In genomic region chr1:86416343-86416742, GRCh38 we compare ENCODE assay signal across 16 cellular contexts. TPM values are rescaled to one million over a fixed set of nuclear protein-coding genes. Genes with fewer than 3 reads are reported as not detected.
DNase-seq lines count a peak whose midpoint lies in the region; TF ChIP-seq lines count a peak whose summit lies in the region.
"Had no signal": no experiment of that assay in that cellular context is flagged by ENCODE, and none has a peak within 500 bp of the region (broad histone marks: within the 10 kb centered on the region; RNA-seq: fewer than 3 reads in every experiment).

No MANE protein-coding gene starts in this region.

- H3K4me1 ChIP-seq in PC-9 (replicated peaks; ENCODE audit: insufficient read depth) (peaks cover 18% of the 10 kb centered on the region), hepatocyte (ENCODE audit: insufficient read depth) (no peaks in the 10 kb centered on the region)
- H3K4me1 ChIP-seq: BLaER1 had no signal

- H3K4me2 ChIP-seq in PC-9 (no peak overlapping the region), hepatocyte (no peak overlapping the region)
- H3K4me2 ChIP-seq: BLaER1 had no signal

- H3F3A ChIP-seq in PC-9 (ENCODE audit: insufficient read depth, low read depth): no peaks in the 10 kb centered on the region

- TF ChIP-seq CTCF in PC-9 (conservative IDR thresholded peaks at IDR 0.05) (no peak), hepatocyte (IDR thresholded peaks at IDR 0.05; ENCODE audit: poor library complexity) (no peak)

- H3K27ac ChIP-seq in PC-9 (no peak overlapping the region), hepatocyte (no peak overlapping the region)
- H3K27ac ChIP-seq: BLaER1, VCaP had no signal

- intact Hi-C loops in PC-9 (cut with micrococcal nuclease; ENCODE audit: unreplicated experiment): no loop called here

- H3K36me3 ChIP-seq in PC-9 (ENCODE audit: low read depth) (no peaks in the 10 kb centered on the region), hepatocyte (replicated peaks; ENCODE audit: insufficient read depth, low read depth) (no peaks in the 10 kb centered on the region)
- H3K36me3 ChIP-seq: BLaER1 had no signal

- 86% methylated on average over 6 of the region's 6 CpGs for WGBS in hepatocyte (ENCODE audit: low lambda C conversion rate, missing lambda C conversion rate)

- CTCF ChIA-PET in PC-9 (lab: Charles Lee): interaction anchor here (0.7 kb wide), 1 partner anchor 1879 kb away, joined by 4 read pairs; no protein-coding TSS in a partner anchor

- H4K20me1 ChIP-seq in PC-9 (ENCODE audit: insufficient read depth): no peaks in the 10 kb centered on the region
- no peaks in the 10 kb centered on the region for H4K20me1 ChIP-seq in hepatocyte (ENCODE audit: insufficient read depth, poor library complexity, severe bottlenecking)
- H4K20me1 ChIP-seq: BLaER1 had no signal

- H3K9me2 ChIP-seq in PC-9 (ENCODE audit: insufficient read depth): no peaks in the 10 kb centered on the region; the same call in 1 of the 2 replicates
- H3K9me2 ChIP-seq in hepatocyte (replicated peaks; ENCODE audit: insufficient read depth): no peaks in the 10 kb centered on the region

- H2AFZ ChIP-seq in PC-9: no peak overlapping the region
- H2AFZ ChIP-seq in hepatocyte: no peak overlapping the region

- BruUV-seq in PC-9 (replicated peaks; lab: Mats Ljungman, UMichigan): no TSS peak

- DNase-seq in DMS79 (lab: John Stamatoyannopoulos, UW) (peak; percentile 19), NCI-H1436 treated with DMSO at 0.1 percent for 48 hours (lab: John Stamatoyannopoulos, UW) (peak; percentile 93), PC-9 (peak; percentile 14 to 74), hepatocyte (ENCODE audit: low spot score) (peak; percentile 20), ACHN (no peak)
- DNase-seq in stimulated activated naive CD4-positive, alpha-beta T cell (lab: John Stamatoyannopoulos, UW): no peak
- no peak for DNase-seq in activated CD4-positive, alpha-beta T cell treated with anti-CD3 and anti-CD28 coated beads for 48 hours
- DNase-seq: activated effector memory CD4-positive, alpha-beta T cell treated with anti-CD3 and anti-CD28 coated beads, Interleukin-2, amount 50 U/mL, for 16 hours; DND-41 had no signal

- POLR2A ChIA-PET in PC-9 (lab: Charles Lee; ENCODE audit: unreplicated experiment): interaction anchor here (0.6 to 0.7 kb wide), 2 partner anchors 302 to 708 kb away, joined by 3 to 4 read pairs; partner anchors contain the start of gene ZNHIT6

- H3K27me3 ChIP-seq in PC-9 (ENCODE audit: insufficient read depth, low read depth): no peaks in the 10 kb centered on the region
- H3K27me3 ChIP-seq in hepatocyte: no peaks in the 10 kb centered on the region
- H3K27me3 ChIP-seq: BLaER1 had no signal

- H3K4me3 ChIP-seq in PC-9 (no peak overlapping the region), hepatocyte (no peak overlapping the region)
- H3K4me3 ChIP-seq: BLaER1 had no signal

- no peaks in the 10 kb centered on the region for H3K79me2 ChIP-seq in PC-9 (ENCODE audit: low read depth)
- no peaks in the 10 kb centered on the region for H3K79me2 ChIP-seq in hepatocyte

- no peaks in the 10 kb centered on the region for H3K9me3 ChIP-seq in PC-9 (ENCODE audit: insufficient read depth, low read depth)
- H3K9me3 ChIP-seq in hepatocyte (ENCODE audit: low read depth): no peaks in the 10 kb centered on the region
- H3K9me3 ChIP-seq: BLaER1 had no signal

- in situ Hi-C loops in ACHN (cut with HindIII; ENCODE audit: low pct_ligation_motif_present, low pct_unique_long_range_greater_than_20kb, low sequenced_read_pairs): no loop called here

RNA-seq across cellular contexts. Expression of gene CLCA2, which starts 7.6 kb away (rescaled TPM):
- total RNA-seq in PC-9 (2021) (0.20 and 0.25 TPM in 2 replicates), hepatocyte (0.08 TPM in 1 of 2 replicates, not detected in the other)
- polyA plus RNA-seq in hepatocyte: 0.34 and 0.41 TPM in 2 replicates
- total RNA-seq: epithelial cell of proximal tubule, NCI-H460 had no signal

RNA-seq across cellular contexts. Expression of gene ODF2L, which starts 20.2 kb away (rescaled TPM):
- total RNA-seq in PC-9 (2021) (33.6 and 41.7 TPM in 2 replicates), hepatocyte (58.8 and 58.9 TPM in 2 replicates)
- polyA plus RNA-seq in hepatocyte: 32.4 and 36.7 TPM in 2 replicates

RNA-seq across cellular contexts. Expression of gene CLCA1, which starts 52.4 kb away (rescaled TPM):
- not detected in 2 replicates for total RNA-seq in PC-9 (2021)
- total RNA-seq in hepatocyte: 39.1 and 42.9 TPM in 2 replicates
- 2.0 and 3.5 TPM in 2 replicates for polyA plus RNA-seq in hepatocyte
- total RNA-seq: epithelial cell of proximal tubule, glomerular endothelial cell, LHCN-M2, NCI-H460, RPMI7951 had no signal

Comparison
In these comparisons a context has a peak if more than half of its experiments do, and no peak if none do; other contexts are left out.
1. DNase-seq: peak in DMS79 (single experiment), NCI-H1436 treated with DMSO at 0.1 percent for 48 hours (single experiment), PC-9 (2 of 2) and hepatocyte (single experiment); none in ACHN (single experiment), stimulated activated naive CD4-positive, alpha-beta T cell (0 of 6) and activated CD4-positive, alpha-beta T cell treated with anti-CD3 and anti-CD28 coated beads for 48 hours (single experiment).
2. RNA of gene CLCA1, which starts 52.4 kb away (total RNA-seq): 39.1 to 42.9 TPM in hepatocyte; not detected in PC-9; every median in the first group is over 10 times any median in the second.